Comparison of ENCODE assay signal across 8 cellular contexts in the genomic region with DNA sequence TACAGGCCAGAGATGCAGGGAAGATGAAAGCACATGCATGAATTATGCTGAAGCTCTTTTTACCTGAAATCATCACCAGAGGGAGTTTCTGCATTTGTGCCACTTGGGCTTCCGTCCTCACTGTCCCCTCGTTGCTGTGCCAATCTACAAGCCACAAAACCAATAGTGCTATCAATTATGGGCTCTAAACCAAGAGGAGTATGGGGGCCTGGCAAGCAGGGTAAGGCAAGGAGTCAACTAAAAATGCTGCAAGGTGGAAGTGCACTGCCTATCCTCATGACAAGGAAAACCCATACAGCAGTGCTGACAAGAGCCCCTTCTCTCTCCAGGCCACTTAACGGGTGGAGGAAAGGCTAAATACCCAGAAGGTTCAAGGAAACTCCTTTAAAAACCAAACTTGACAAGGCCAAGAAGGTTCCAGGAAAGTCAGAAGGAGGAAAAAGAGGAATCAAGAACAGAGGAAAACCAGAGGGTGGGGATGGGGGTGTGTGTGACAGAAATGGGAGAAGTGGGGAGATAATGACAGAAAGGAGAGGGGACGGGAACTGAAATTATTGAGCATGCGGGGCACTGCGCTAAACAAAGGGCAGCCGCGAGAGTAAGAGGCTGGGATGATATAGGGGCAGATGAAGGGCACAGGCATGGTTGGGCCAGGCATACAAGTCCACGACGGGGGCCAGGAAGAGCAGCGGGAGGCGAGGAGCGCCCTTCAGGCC. TPM values are rescaled to one million over a fixed set of nuclear protein-coding genes. Genes with fewer than 3 reads are reported as not detected.
DNase-seq lines count a peak whose midpoint lies in the region; ATAC-seq and TF ChIP-seq lines count a peak whose summit lies in the region.

No MANE protein-coding gene starts in this region.

- BruUV-seq in Panc1 (replicated peaks; lab: Mats Ljungman, UMichigan): TSS peak; percentile 65

- peak overlapping the region; percentile 55 to 64 for H3K4me3 ChIP-seq in Panc1 (ENCODE audit: low read depth in 2 of 2, low read length in 2 of 2)
- peak overlapping the region; percentile 72 for H3K4me3 ChIP-seq in right cardiac atrium (ENCODE audit: low read length)
- H3K4me3 ChIP-seq in skeletal muscle cell (ENCODE audit: low read depth, low read length): peak overlapping the region; percentile 63

- intact Hi-C loops in Panc1 (cut with micrococcal nuclease; ENCODE audit: unreplicated experiment) (no loop called here), right cardiac atrium (cut with DNase I) (no loop called here)

- peak overlapping the region; percentile 98 for H3K27ac Mint-ChIP-seq in activated naive CD8-positive, alpha-beta T cell treated with anti-CD3 and anti-CD28 coated beads for 36 hours

- peaks cover 8% of the 10 kb centered on the region for H3K36me3 Mint-ChIP-seq in activated naive CD8-positive, alpha-beta T cell treated with anti-CD3 and anti-CD28 coated beads for 36 hours

- peak overlapping the region; percentile 95 for H3K4me3 Mint-ChIP-seq in activated naive CD8-positive, alpha-beta T cell treated with anti-CD3 and anti-CD28 coated beads for 36 hours

- no peaks in the 10 kb centered on the region for H3K9me3 Mint-ChIP-seq in activated naive CD8-positive, alpha-beta T cell treated with anti-CD3 and anti-CD28 coated beads for 36 hours

- in situ Hi-C loops in Panc1 (cut with HindIII; ENCODE audit: low pct_unique_long_range_greater_than_20kb, low sequenced_read_pairs): no loop called here

- H3K27me3 ChIP-seq in Panc1 (ENCODE audit: control insufficient read depth, insufficient read depth, low read length): no peaks in the 10 kb centered on the region
- no peaks in the 10 kb centered on the region for H3K27me3 ChIP-seq in right cardiac atrium (ENCODE audit: control insufficient read depth, insufficient read depth)

- CTCF ChIA-PET in GM10248 (lab: Yijun Ruan, JAX) (interaction anchor here (1.4 to 1.9 kb wide), 2 partner anchors 10 to 18 kb away, joined by 3 to 6 read pairs; no protein-coding TSS in a partner anchor), Panc1 (lab: Charles Lee) (interaction anchor here (0.6 kb wide), 1 partner anchor 89 kb away, joined by 3 read pairs; no protein-coding TSS in a partner anchor)

- peak; percentile 59 for DNase-seq in GM10248 (ENCODE audit: extremely low spot score)
- no peak for DNase-seq in Panc1 (ENCODE audit: low read depth, low spot score)
- peak; percentile 53 for DNase-seq in activated naive CD8-positive, alpha-beta T cell treated with anti-CD3 and anti-CD28 coated beads for 36 hours
- DNase-seq in right cardiac atrium: no peak
- no peak for DNase-seq in skeletal muscle cell (ENCODE audit: low read depth)
- no peak for DNase-seq in NCI-H187 treated with DMSO at 0.1 percent for 48 hours (lab: John Stamatoyannopoulos, UW)

- TF ChIP-seq CTCF in GM10248 (IDR thresholded peaks at IDR 0.05; ENCODE audit: control extremely low read depth, extremely low read depth, low read depth, missing control alignments) (no peak), Panc1 (IDR thresholded peaks at IDR 0.05) (no peak)

- ATAC-seq in HG02759 (IDR thresholded peaks at IDR 0.05; ENCODE audit: unreplicated experiment): peak; percentile 32
- peak; percentile 63 for ATAC-seq in Panc1
- no peak for ATAC-seq in right cardiac atrium
- ATAC-seq in GM18502 (IDR thresholded peaks at IDR 0.05; ENCODE audit: poor library complexity, unreplicated experiment): no peak

- no peaks in the 10 kb centered on the region for H3K9me3 ChIP-seq in Panc1 (ENCODE audit: control insufficient read depth, insufficient read depth, low read depth, low read length)
- no peaks in the 10 kb centered on the region for H3K9me3 ChIP-seq in right cardiac atrium (ENCODE audit: control insufficient read depth, low read length)

- H3K4me1 ChIP-seq in Panc1 (ENCODE audit: control insufficient read depth, insufficient read depth, low read length) (peaks cover 12% of the 10 kb centered on the region), right cardiac atrium (ENCODE audit: control insufficient read depth, insufficient read depth, low read length) (peaks cover 3% of the 10 kb centered on the region)

- H3K36me3 ChIP-seq in Panc1 (ENCODE audit: control insufficient read depth, insufficient read depth, low read length): no peaks in the 10 kb centered on the region; the same call in 1 of the 2 replicates

- POLR2A ChIA-PET in GM10248 (lab: Yijun Ruan, JAX): no interaction called here
- POLR2A ChIA-PET in Panc1 (lab: Charles Lee): interaction anchor here (0.6 kb wide), 1 partner anchor 20 kb away, joined by 4 read pairs; no protein-coding TSS in a partner anchor

- H3K27ac ChIP-seq in Panc1 (ENCODE audit: low read length) (peak overlapping the region; percentile 91), right cardiac atrium (ENCODE audit: low read length) (peak overlapping the region; percentile 93)

- no peaks in the 10 kb centered on the region for H3K27me3 Mint-ChIP-seq in activated naive CD8-positive, alpha-beta T cell treated with anti-CD3 and anti-CD28 coated beads for 36 hours

- 3% methylated on average over 13 of the region's 13 CpGs for WGBS in right cardiac atrium

- peaks cover 15% of the 10 kb centered on the region for H3K4me1 Mint-ChIP-seq in activated naive CD8-positive, alpha-beta T cell treated with anti-CD3 and anti-CD28 coated beads for 36 hours

RNA-seq across cellular contexts. Expression of a gene that starts 0.7 kb away (rescaled TPM):
- 31.6 TPM for total RNA-seq in Panc1 (2021; ENCODE audit: unreplicated experiment)
- polyA plus RNA-seq in Panc1 (2012; ENCODE audit: insufficient read length): 25.8 TPM
- total RNA-seq in activated naive CD8-positive, alpha-beta T cell treated with anti-CD3 and anti-CD28 coated beads for 36 hours: 10 to 100 TPM; 31.0 to 36.7 TPM
- total RNA-seq in right cardiac atrium: 10 to 100 TPM; 16.4 to 19.0 (median 16.9) TPM
- 18.0 TPM for polyA plus RNA-seq in right cardiac atrium

RNA-seq across cellular contexts. Expression of a gene that starts 8.7 kb away (rescaled TPM):
- total RNA-seq in Panc1 (2021; ENCODE audit: unreplicated experiment) (215 TPM), right cardiac atrium (10 to 100 TPM; 77.6 to 94.4 (median 80.9) TPM)
- 108 TPM for polyA plus RNA-seq in Panc1 (2012; ENCODE audit: insufficient read length)
- total RNA-seq in activated naive CD8-positive, alpha-beta T cell treated with anti-CD3 and anti-CD28 coated beads for 36 hours: 100 to 1,000 TPM; 210 to 214 TPM
- polyA plus RNA-seq in right cardiac atrium: 54.7 TPM

Comparison
In these comparisons a context has a peak if more than half of its experiments do, and no peak if none do; other contexts are left out.
1. DNase-seq: peak in GM10248 (single experiment) and activated naive CD8-positive, alpha-beta T cell treated with anti-CD3 and anti-CD28 coated beads for 36 hours (single experiment); none in Panc1 (single experiment), right cardiac atrium (0 of 3), skeletal muscle cell (single experiment) and NCI-H187 treated with DMSO at 0.1 percent for 48 hours (single experiment).
2. ATAC-seq: peak in HG02759 (single experiment) and Panc1 (single experiment); none in right cardiac atrium (0 of 2) and GM18502 (single experiment).
3. Peak in every context shown above with its lines, with median percentiles within 50 percentile points of each other: H3K4me3 ChIP-seq.